ENCODE assay signal across 14 cellular contexts in genomic region chr6:29927841-29928388, GRCh38. TPM values are rescaled to one million over a fixed set of nuclear protein-coding genes. Genes with fewer than 3 reads are reported as not detected.
DNase-seq lines count a peak whose midpoint lies in the region; ATAC-seq and TF ChIP-seq lines count a peak whose summit lies in the region.
"Had no signal": no experiment of that assay in that cellular context is flagged by ENCODE, and none has a peak within 500 bp of the region (broad histone marks: within the 10 kb centered on the region; RNA-seq: fewer than 3 reads in every experiment).

No MANE protein-coding gene starts in this region.

- H3K4me1 Mint-ChIP-seq in activated naive CD4-positive, alpha-beta T cell treated with anti-CD3 and anti-CD28 coated beads, Interleukin-2, amount 50 U/mL, for 24 hours: peaks cover 55% of the 10 kb centered on the region
- peaks cover 65% of the 10 kb centered on the region for H3K4me1 Mint-ChIP-seq in stimulated activated naive CD8-positive, alpha-beta T cell treated with anti-CD3 and anti-CD28 coated beads, Interleukin-15, amount 100 ng/mL, for 72 hours
- H3K4me1 Mint-ChIP-seq in Caco-2 (ENCODE audit: low read depth, unreplicated experiment): peaks cover 6% of the 10 kb centered on the region

- no peak for DNase-seq in activated naive CD4-positive, alpha-beta T cell treated with anti-CD3 and anti-CD28 coated beads, Interleukin-2, amount 50 U/mL, for 16 hours
- peak; percentile 35 for DNase-seq in coronary artery (ENCODE audit: low spot score)
- no peak for DNase-seq in stimulated activated naive CD8-positive, alpha-beta T cell treated with anti-CD3 and anti-CD28 coated beads, Interleukin-15, amount 100 ng/mL, for 72 hours
- DNase-seq in inferior parietal cortex (ENCODE audit: extremely low spot score): no peak
- no peak for DNase-seq in Caco-2
- DNase-seq in RPMI8226: no peak
- DNase-seq: activated CD4-positive, CD25-positive, alpha-beta regulatory T cell treated with anti-CD3 and anti-CD28 coated beads, Interleukin-2, amount 50 U/mL, for 72 hours; HFFc6; mesenchymal stem cell; SHP77; uterus had no signal

- no peaks in the 10 kb centered on the region for H3K4me1 ChIP-seq in Caco-2
- H3K4me1 ChIP-seq: uterus had no signal

- peak overlapping the region; percentile 41 for H3K27ac Mint-ChIP-seq in activated naive CD4-positive, alpha-beta T cell treated with anti-CD3 and anti-CD28 coated beads, Interleukin-2, amount 50 U/mL, for 24 hours
- peak overlapping the region in 1 of 2 donors; percentile 98 for H3K27ac Mint-ChIP-seq in stimulated activated naive CD8-positive, alpha-beta T cell treated with anti-CD3 and anti-CD28 coated beads, Interleukin-15, amount 100 ng/mL, for 72 hours
- H3K27ac Mint-ChIP-seq in Caco-2 (ENCODE audit: unreplicated experiment): no peak overlapping the region

- H3K36me3 Mint-ChIP-seq in activated naive CD4-positive, alpha-beta T cell treated with anti-CD3 and anti-CD28 coated beads, Interleukin-2, amount 50 U/mL, for 24 hours: peaks cover 23% of the 10 kb centered on the region
- no peaks in the 10 kb centered on the region for H3K36me3 Mint-ChIP-seq in Caco-2 (ENCODE audit: insufficient read depth, unreplicated experiment)

- no peaks in the 10 kb centered on the region for H3K79me2 ChIP-seq in SU-DHL-6 (ENCODE audit: insufficient read depth, low read length)

- intact Hi-C loops in Caco-2 (cut with micrococcal nuclease; ENCODE audit: unreplicated experiment): no loop called here

- BruUV-seq in Caco-2 (replicated peaks; lab: Mats Ljungman, UMichigan): no TSS peak

- H3K36me3 ChIP-seq in SU-DHL-6 (ENCODE audit: low read length) (no peaks in the 10 kb centered on the region), Caco-2 (ENCODE audit: control insufficient read depth, insufficient read depth, low read length) (no peaks in the 10 kb centered on the region)
- H3K36me3 ChIP-seq: uterus had no signal

- H3K4me2 ChIP-seq in SU-DHL-6 (ENCODE audit: low read depth, low read length, poor library complexity, severe bottlenecking): no peak overlapping the region

- H3K27me3 ChIP-seq in SU-DHL-6 (ENCODE audit: low read length) (no peaks in the 10 kb centered on the region), Caco-2 (replicated peaks; ENCODE audit: control insufficient read depth, insufficient read depth, low read length) (no peaks in the 10 kb centered on the region)
- H3K27me3 ChIP-seq: uterus had no signal

- H2AFZ ChIP-seq in SU-DHL-6 (ENCODE audit: low read depth, low read length, severe bottlenecking): peak overlapping the region; percentile 35

- no peaks in the 10 kb centered on the region for H3K27me3 Mint-ChIP-seq in activated naive CD4-positive, alpha-beta T cell treated with anti-CD3 and anti-CD28 coated beads, Interleukin-2, amount 50 U/mL, for 24 hours
- H3K27me3 Mint-ChIP-seq in stimulated activated naive CD8-positive, alpha-beta T cell treated with anti-CD3 and anti-CD28 coated beads, Interleukin-15, amount 100 ng/mL, for 72 hours: no peaks in the 10 kb centered on the region
- H3K27me3 Mint-ChIP-seq in Caco-2 (ENCODE audit: insufficient read depth, unreplicated experiment): no peaks in the 10 kb centered on the region

- peaks cover 3% of the 10 kb centered on the region; the same call in 1 of the 2 replicates for H3F3A ChIP-seq in SU-DHL-6 (ENCODE audit: insufficient read depth)

- H3K9me3 ChIP-seq in SU-DHL-6 (ENCODE audit: insufficient read depth, low read length) (no peaks in the 10 kb centered on the region), Caco-2 (no peaks in the 10 kb centered on the region)
- H3K9me3 ChIP-seq: uterus had no signal

- peak overlapping the region; percentile 95 for H3K4me3 Mint-ChIP-seq in activated naive CD4-positive, alpha-beta T cell treated with anti-CD3 and anti-CD28 coated beads, Interleukin-2, amount 50 U/mL, for 24 hours
- H3K4me3 Mint-ChIP-seq in stimulated activated naive CD8-positive, alpha-beta T cell treated with anti-CD3 and anti-CD28 coated beads, Interleukin-15, amount 100 ng/mL, for 72 hours: peak overlapping the region; percentile 94 to 97
- no peak overlapping the region for H3K4me3 Mint-ChIP-seq in Caco-2 (ENCODE audit: unreplicated experiment)

- TF ChIP-seq CTCF in SU-DHL-6 (IDR thresholded peaks at IDR 0.05; ENCODE audit: insufficient read depth, low read length, poor library complexity, severe bottlenecking): no peak
- TF ChIP-seq CTCF in coronary artery (IDR thresholded peaks at IDR 0.05): no peak
- no peak for TF ChIP-seq CTCF in Caco-2 (IDR thresholded peaks at IDR 0.05; ENCODE audit: insufficient read depth in 1 of 2, low read depth in 1 of 2, low read length in 1 of 2, severe bottlenecking in 1 of 2, unreplicated experiment in 1 of 2)

- no peaks in the 10 kb centered on the region for H3K9me3 Mint-ChIP-seq in activated naive CD4-positive, alpha-beta T cell treated with anti-CD3 and anti-CD28 coated beads, Interleukin-2, amount 50 U/mL, for 24 hours
- no peaks in the 10 kb centered on the region for H3K9me3 Mint-ChIP-seq in stimulated activated naive CD8-positive, alpha-beta T cell treated with anti-CD3 and anti-CD28 coated beads, Interleukin-15, amount 100 ng/mL, for 72 hours
- no peaks in the 10 kb centered on the region for H3K9me3 Mint-ChIP-seq in Caco-2 (ENCODE audit: unreplicated experiment)
- H3K9me3 Mint-ChIP-seq: HFFc6 had no signal

- POLR2A ChIA-PET in Caco-2 (lab: Charles Lee): no interaction called here

- CTCF ChIA-PET in Caco-2 (lab: Charles Lee): no interaction called here

- no peak for ATAC-seq in stimulated activated naive CD8-positive, alpha-beta T cell treated with anti-CD3 and anti-CD28 coated beads, Interleukin-15, amount 100 ng/mL, for 72 hours

- H4K20me1 ChIP-seq in SU-DHL-6 (ENCODE audit: low read depth, low read length): no peaks in the 10 kb centered on the region

- H3K9me2 ChIP-seq in SU-DHL-6 (replicated peaks; ENCODE audit: insufficient read depth, low read length): no peaks in the 10 kb centered on the region

- H3K27ac ChIP-seq in SU-DHL-6 (ENCODE audit: low read depth, low read length) (no peak overlapping the region), coronary artery (no peak overlapping the region)

- no peak overlapping the region for H3K9ac ChIP-seq in SU-DHL-6 (ENCODE audit: low read length)

- no peak overlapping the region for H3K4me3 ChIP-seq in SU-DHL-6 (ENCODE audit: insufficient read depth, low read length, poor library complexity, severe bottlenecking)
- no peak overlapping the region for H3K4me3 ChIP-seq in coronary artery
- no peak overlapping the region for H3K4me3 ChIP-seq in Caco-2 (ENCODE audit: low read depth, low read length)
- H3K4me3 ChIP-seq: K562 had no signal

RNA-seq across cellular contexts. Expression of gene HLA-A, which starts 14.4 kb away (rescaled TPM):
- total RNA-seq in Caco-2 (2022): 192 and 198 TPM in 2 replicates
